ENCODE assay signal across 8 cellular contexts in genomic region chr4:53905935-53906377, GRCh38.
DNase-seq lines count a peak whose midpoint lies in the region; ATAC-seq and TF ChIP-seq lines count a peak whose summit lies in the region.

No MANE protein-coding gene starts in this region.

- DNase-seq in BJ (ENCODE audit: low read depth) (no peak), NCI-H510A treated with DMSO at 0.1 percent for 48 hours (lab: John Stamatoyannopoulos, UW) (peak; percentile 78), MCF 10A (ENCODE audit: unreplicated experiment) (peak; percentile 63), left kidney (ENCODE audit: low read depth, low spot score) (peak; percentile 70), testis (peak; percentile 71), NCI-H2196 (lab: John Stamatoyannopoulos, UW; ENCODE audit: unreplicated experiment) (no peak)

- 3 to 4% methylated on average over 11 of the region's 11 CpGs for WGBS in testis, 2 donors

- H3K27me3 ChIP-seq in BJ (ENCODE audit: control insufficient read depth, insufficient read depth, low read length): no peaks in the 10 kb centered on the region; the same call in 1 of the 2 replicates
- no peaks in the 10 kb centered on the region for H3K27me3 ChIP-seq in testis

- no peaks in the 10 kb centered on the region for H3K9me3 ChIP-seq in testis

- H3K4me1 Mint-ChIP-seq in MCF 10A (ENCODE audit: insufficient read depth, unreplicated experiment): peaks cover 24% of the 10 kb centered on the region

- H3K4me3 ChIP-seq in BJ (ENCODE audit: low read depth, low read length): peak overlapping the region; percentile 29
- H3K4me3 ChIP-seq in testis: peak overlapping the region; percentile 10 to 18

- POLR2A ChIA-PET in BJ (lab: Charles Lee) (no interaction called here), MCF 10A (lab: Yijun Ruan, JAX) (interaction anchor here (0.5 to 0.6 kb wide), 2 partner anchors 182 to 1505 kb away, joined by 3 read pairs; no protein-coding TSS in a partner anchor)

- H3K27ac ChIP-seq in testis: no peak overlapping the region

- H3K9me3 Mint-ChIP-seq in MCF 10A (ENCODE audit: unreplicated experiment): no peaks in the 10 kb centered on the region

- peaks cover 6% of the 10 kb centered on the region for H3K36me3 Mint-ChIP-seq in MCF 10A (ENCODE audit: insufficient read depth, unreplicated experiment)

- H3K36me3 ChIP-seq in BJ (ENCODE audit: control insufficient read depth, insufficient read depth, low read length) (no peaks in the 10 kb centered on the region), testis (ENCODE audit: low read depth, missing control alignments) (no peaks in the 10 kb centered on the region)

- no TSS peak for BruUV-seq in MCF 10A (replicated peaks; lab: Mats Ljungman, UMichigan)

- TF ChIP-seq POLR2A in testis (IDR thresholded peaks at IDR 0.05): no peak

- CTCF ChIA-PET in BJ (lab: Yijun Ruan, JAX) (interaction anchor here (0.6 to 6.0 kb wide), 8 partner anchors 24 to 400 kb away, joined by 3 to 27 read pairs (median 3); no protein-coding TSS in a partner anchor), MCF 10A (lab: Yijun Ruan, JAX) (interaction anchor here (0.8 to 8.0 kb wide), 8 partner anchors 14 to 407 kb away, joined by 3 to 84 read pairs (median 8); partner anchors contain the start of gene PDGFRA)

- peak; percentile 71 for ATAC-seq in GM19395 (IDR thresholded peaks at IDR 0.05; ENCODE audit: unreplicated experiment)
- ATAC-seq in HG02973 (IDR thresholded peaks at IDR 0.05; ENCODE audit: unreplicated experiment): no peak

- intact Hi-C loops in MCF 10A (cut with micrococcal nuclease) (loop anchor here (1.0 to 10.0 kb wide), 4 partner anchors 321 to 891 kb away; no protein-coding TSS in a partner anchor), testis (cut with DNase I; ENCODE audit: low total_unique reads) (loop anchor here (10.0 kb wide), 1 partner anchor 319 kb away; the partner anchor contains the start of gene PDGFRA)

- no peak for TF ChIP-seq CTCF in BJ (IDR thresholded peaks at IDR 0.05; ENCODE audit: insufficient read depth, low read depth, low read length)
- TF ChIP-seq CTCF in MCF 10A (IDR thresholded peaks at IDR 0.05; ENCODE audit: unreplicated experiment): no peak
- TF ChIP-seq CTCF in testis (IDR thresholded peaks at IDR 0.05): no peak

- H3K27ac Mint-ChIP-seq in MCF 10A (ENCODE audit: low read depth, unreplicated experiment): no peak overlapping the region

- H3K4me3 Mint-ChIP-seq in MCF 10A (ENCODE audit: unreplicated experiment): peak overlapping the region; percentile 65

- no peaks in the 10 kb centered on the region for H3K27me3 Mint-ChIP-seq in MCF 10A (ENCODE audit: insufficient read depth, unreplicated experiment)

- H3K4me1 ChIP-seq in testis: peaks cover 3% of the 10 kb centered on the region

Comparison
In these comparisons a context has a peak if more than half of its experiments do, and no peak if none do; other contexts are left out.
1. DNase-seq: peak in NCI-H510A treated with DMSO at 0.1 percent for 48 hours (single experiment), MCF 10A (single experiment), left kidney (single experiment) and testis (single experiment); none in BJ (single experiment) and NCI-H2196 (single experiment).